Comparison of ENCODE assay signal across 21 cellular contexts in genomic region chr22:41351011-41351410, GRCh38.
"Had no signal": no experiment of that assay in that cellular context is flagged by ENCODE, and none has a peak within 500 bp of the region (broad histone marks: within the 10 kb centered on the region; RNA-seq: fewer than 3 reads in every experiment).

No MANE protein-coding gene starts in this region.

- DNase-seq: activated naive CD4-positive, alpha-beta T cell; activated T-cell treated with anti-CD3 and anti-CD28 coated beads, Interleukin-2, amount 50 U/mL, for 1 hour; amygdala; cortex of kidney; endodermal cell; foreskin keratinocyte; hippocampal formation; left ventricle myocardium superior; ovary; spleen; stimulated activated CD4-positive, alpha-beta T cell treated with anti-CD3 and anti-CD28 coated beads, Interleukin-4, amount 100 ng/mL, for 24 hours; T-helper 1 cell; T-helper 9 cell; tibial artery had no signal

- ATAC-seq: foreskin keratinocyte, left ventricle myocardium superior, SK-N-SH treated with all-trans-retinoic acid at 6 μM for 48 hours, WTC11 had no signal

- H3K4me1 ChIP-seq: foreskin keratinocyte, prostate gland, spleen, tibial artery had no signal

- H3K27me3 Mint-ChIP-seq: activated naive CD8-positive, alpha-beta T cell; stimulated activated naive CD8-positive, alpha-beta T cell treated with anti-CD3 and anti-CD28 coated beads, Interleukin-15, Interleukin-2, amounts not matched to agents 100 ng/mL and 50 ng/mL, for 24 hours had no signal

- H3K4me3 ChIP-seq: ovary, prostate gland, spleen, tibial artery had no signal

- H3K27me3 ChIP-seq: foreskin keratinocyte, ovary, spleen, tibial artery had no signal

- H3K27ac ChIP-seq: foreskin keratinocyte, ovary, prostate gland, tibial artery had no signal

- H3K9me3 ChIP-seq: ovary, prostate gland, spleen, tibial artery had no signal

- H3K4me1 Mint-ChIP-seq: endodermal cell, neural crest cell, WTC11 had no signal

- H3K36me3 ChIP-seq: ovary had no signal

- H3K4me3 Mint-ChIP-seq: activated naive CD8-positive, alpha-beta T cell; endodermal cell; neural crest cell; stimulated activated naive CD8-positive, alpha-beta T cell treated with anti-CD3 and anti-CD28 coated beads, Interleukin-15, Interleukin-2, amounts not matched to agents 100 ng/mL and 50 ng/mL, for 24 hours; WTC11 had no signal

- H3K27ac Mint-ChIP-seq: activated naive CD8-positive, alpha-beta T cell; activated T-helper 2 cell treated with anti-CD3 and anti-CD28 coated beads, Interferon-gamma antibody, Interleukin-2, Interleukin-4, amounts not matched to agents 10 μg/mL and 5 μg/mL and 100 μg/mL, durations not matched to agents 14 hours and 24 hours and 36 hours; endodermal cell; WTC11 had no signal

- H3K9me3 Mint-ChIP-seq: activated T-helper 2 cell treated with anti-CD3 and anti-CD28 coated beads, Interferon-gamma antibody, Interleukin-2, Interleukin-4, amounts not matched to agents 10 μg/mL and 5 μg/mL and 100 μg/mL, durations not matched to agents 14 hours and 24 hours and 36 hours; endodermal cell; neural crest cell; stimulated activated naive CD8-positive, alpha-beta T cell treated with anti-CD3 and anti-CD28 coated beads, Interleukin-15, Interleukin-2, amounts not matched to agents 100 ng/mL and 50 ng/mL, for 24 hours; WTC11 had no signal
